ENCODE assay signal across 12 cellular contexts in the genomic region with DNA sequence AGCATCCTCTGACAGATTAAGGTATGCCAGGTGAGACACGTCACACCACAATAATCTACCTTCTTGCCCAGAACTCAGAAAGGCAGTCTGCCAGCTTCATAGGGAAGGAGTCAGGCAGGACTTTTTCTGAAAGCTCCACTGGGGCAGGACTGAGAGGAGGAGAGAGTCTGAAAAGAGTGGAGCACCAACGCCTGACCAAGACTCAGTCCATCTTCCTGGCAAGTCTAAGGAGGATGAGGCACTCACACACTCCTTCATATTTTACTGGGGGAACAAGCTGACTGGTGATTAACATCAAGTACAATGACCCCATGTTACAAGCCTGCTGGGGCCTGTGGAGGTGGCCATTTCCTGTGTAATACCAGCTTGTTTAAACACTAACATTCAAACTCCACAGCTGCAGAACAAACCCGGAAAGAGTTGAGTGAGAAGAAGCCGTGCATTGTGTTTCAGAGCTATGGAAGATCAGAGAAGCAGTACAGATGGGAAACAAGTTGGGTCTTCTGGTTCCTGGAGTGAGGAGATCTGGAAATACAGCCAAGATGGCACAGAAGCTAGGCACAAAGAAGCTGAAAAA.
DNase-seq lines count a peak whose midpoint lies in the region; ATAC-seq and TF ChIP-seq lines count a peak whose summit lies in the region.
"Had no signal": no experiment of that assay in that cellular context is flagged by ENCODE, and none has a peak within 500 bp of the region (broad histone marks: within the 10 kb centered on the region; RNA-seq: fewer than 3 reads in every experiment).

No MANE protein-coding gene starts in this region.

- peaks cover 56% of the 10 kb centered on the region for H3K4me1 Mint-ChIP-seq in neural crest cell

- H3K79me2 ChIP-seq in smooth muscle cell (ENCODE audit: low read depth): no peaks in the 10 kb centered on the region

- H3K4me1 ChIP-seq in smooth muscle cell (ENCODE audit: low read depth): peaks cover 22% of the 10 kb centered on the region

- peaks cover 19% of the 10 kb centered on the region for H4K20me1 ChIP-seq in smooth muscle cell (ENCODE audit: low read depth)

- H3K27me3 Mint-ChIP-seq in neural crest cell (ENCODE audit: low read depth): no peaks in the 10 kb centered on the region

- no peak overlapping the region for H3K4me2 ChIP-seq in smooth muscle cell

- peak overlapping the region; percentile 72 for H3K27ac Mint-ChIP-seq in neural crest cell (ENCODE audit: unreplicated experiment)

- H3K9me3 ChIP-seq in smooth muscle cell (replicated peaks; ENCODE audit: low read depth): no peaks in the 10 kb centered on the region
- H3K9me3 ChIP-seq: left lung, testis had no signal

- no peaks in the 10 kb centered on the region for H3K9me3 Mint-ChIP-seq in neural crest cell

- no peaks in the 10 kb centered on the region for H3K36me3 ChIP-seq in smooth muscle cell (ENCODE audit: low read depth)

- H3K9ac ChIP-seq in smooth muscle cell (ENCODE audit: low read depth): no peak overlapping the region

- H3K27ac ChIP-seq in epithelial cell of prostate: peak overlapping the region; percentile 80
- no peak overlapping the region for H3K27ac ChIP-seq in smooth muscle cell (ENCODE audit: low read depth)

- DNase-seq in COR-L47 (lab: John Stamatoyannopoulos, UW): peak; percentile 11
- DNase-seq in NCI-H510A (lab: John Stamatoyannopoulos, UW): peak; percentile 31
- DNase-seq in epithelial cell of prostate (ENCODE audit: low read depth, low spot score): no peak
- no peak for DNase-seq in neural crest cell (ENCODE audit: low read depth, low spot score)
- DNase-seq in smooth muscle cell (lab: John Stamatoyannopoulos, UW; ENCODE audit: unreplicated experiment): no peak
- no peak for DNase-seq in NK-92 (lab: John Stamatoyannopoulos, UW; ENCODE audit: unreplicated experiment)
- DNase-seq: C1 segment of cervical spinal cord, left lung, testis had no signal

- H3F3A ChIP-seq in smooth muscle cell (ENCODE audit: low read depth): peaks cover 29% of the 10 kb centered on the region

- H3K27me3 ChIP-seq in smooth muscle cell (ENCODE audit: low read depth): no peaks in the 10 kb centered on the region
- H3K27me3 ChIP-seq: left lung, testis had no signal

- ATAC-seq in HG03139 (IDR thresholded peaks at IDR 0.05; ENCODE audit: unreplicated experiment) (no peak), GM19351 (IDR thresholded peaks at IDR 0.05; ENCODE audit: unreplicated experiment) (no peak)
- ATAC-seq: left lung had no signal

- no peak overlapping the region for H3K4me3 Mint-ChIP-seq in neural crest cell

- H3K4me3 ChIP-seq in smooth muscle cell: no peak overlapping the region
- H3K4me3 ChIP-seq: coronary artery, left lung, testis had no signal

- peaks cover 5% of the 10 kb centered on the region for H3K36me3 Mint-ChIP-seq in neural crest cell (ENCODE audit: low read depth)

- H2AFZ ChIP-seq in smooth muscle cell (ENCODE audit: low read depth): no peak overlapping the region

- TF ChIP-seq CTCF in neural crest cell (conservative IDR thresholded peaks at IDR 0.05): no peak
- TF ChIP-seq CTCF in smooth muscle cell (IDR thresholded peaks at IDR 0.05; ENCODE audit: borderline replicate concordance, insufficient read depth, poor library complexity, severe bottlenecking): no peak

- 70% methylated on average over 4 of the region's 4 CpGs for WGBS in smooth muscle cell (ENCODE audit: low lambda C conversion rate)

Comparison
In these comparisons a context has a peak if more than half of its experiments do, and no peak if none do; other contexts are left out.
1. DNase-seq: peak in COR-L47 (single experiment) and NCI-H510A (single experiment); none in epithelial cell of prostate (single experiment), neural crest cell (single experiment), smooth muscle cell (single experiment) and NK-92 (single experiment).